25 cellular contexts compared by ENCODE assay signal in genomic region chr13:48678316-48678715, GRCh38. TPM values are rescaled to one million over a fixed set of nuclear protein-coding genes. Genes with fewer than 3 reads are reported as not detected.
"Had no signal": no experiment of that assay in that cellular context is flagged by ENCODE, and none has a peak within 500 bp of the region (broad histone marks: within the 10 kb centered on the region; RNA-seq: fewer than 3 reads in every experiment).

No MANE protein-coding gene starts in this region.

- H3K4me3 Mint-ChIP-seq: activated CD4-positive, alpha-beta memory T cell treated with anti-CD3 and anti-CD28 coated beads, Interleukin-2, amount 10 ng/mL, durations not matched to agents 7 days and 5 days; activated naive CD8-positive, alpha-beta T cell; central memory CD8-positive, alpha-beta T cell; effector memory CD8-positive, alpha-beta T cell; stimulated activated naive B cell treated with anti-CD40 and anti-IgM and Interleukin-4, amounts not matched to agents 10 μg/mL and 1 μg/mL and 100 μg/mL, for 72 hours; T-helper 1 cell treated with Interleukin-12 subunit alpha and Interleukin-12 subunit beta and Interleukin-4 antibody, amounts not matched to agents 30 μg/mL and 1 μg/mL, for 36 hours had no signal

- H3K36me3 ChIP-seq: adrenal gland, breast epithelium, esophagus muscularis mucosa, gastrocnemius medialis, lower lobe of right lung, uterus had no signal

- DNase-seq: activated CD4-positive, alpha-beta memory T cell treated with anti-CD3 and anti-CD28 coated beads, Interleukin-2, amount 10 ng/mL, durations not matched to agents 7 days and 5 days; activated CD4-positive, alpha-beta T cell treated with anti-CD3 and anti-CD28 coated beads for 48 hours; activated T-cell treated with anti-CD3 and anti-CD28 coated beads for 4 hours; dorsolateral prefrontal cortex; effector memory CD8-positive, alpha-beta T cell; gastrocnemius medialis; head of caudate nucleus; hypothalamus; lower lobe of right lung; naive thymus-derived CD4-positive, alpha-beta T cell; retina; stimulated activated CD4-positive, alpha-beta T cell treated with anti-CD3 and anti-CD28 coated beads, Interleukin-2, amount 100 ng/mL, for 48 hours; stimulated activated CD8-positive, alpha-beta memory T cell treated with anti-CD3 and anti-CD28 coated beads, Interleukin-4, amount 100 ng/mL, for 48 hours; stimulated activated naive B cell treated with anti-CD40 and anti-IgM and Interleukin-4, amounts not matched to agents 10 μg/mL and 1 μg/mL and 100 μg/mL, for 72 hours; testis; trophoblast cell; uterus had no signal

- H3K4me1 ChIP-seq: breast epithelium, esophagus muscularis mucosa, gastrocnemius medialis, testis, uterus had no signal

- H3K27me3 Mint-ChIP-seq: activated CD4-positive, alpha-beta memory T cell treated with anti-CD3 and anti-CD28 coated beads, Interleukin-2, amount 10 ng/mL, durations not matched to agents 7 days and 5 days; activated naive CD8-positive, alpha-beta T cell; central memory CD8-positive, alpha-beta T cell; effector memory CD8-positive, alpha-beta T cell; naive thymus-derived CD4-positive, alpha-beta T cell had no signal

- H3K27me3 ChIP-seq: adrenal gland, breast epithelium, dorsolateral prefrontal cortex, esophagus muscularis mucosa, gastrocnemius medialis, testis, uterus had no signal

- H3K27ac Mint-ChIP-seq: activated CD4-positive, alpha-beta memory T cell treated with anti-CD3 and anti-CD28 coated beads, Interleukin-2, amount 10 ng/mL, durations not matched to agents 7 days and 5 days; activated naive CD8-positive, alpha-beta T cell; progenitor cell of endocrine pancreas; stimulated activated naive B cell treated with anti-CD40 and anti-IgM and Interleukin-4, amounts not matched to agents 10 μg/mL and 1 μg/mL and 100 μg/mL, for 72 hours; T-helper 1 cell treated with Interleukin-12 subunit alpha and Interleukin-12 subunit beta and Interleukin-4 antibody, amounts not matched to agents 30 μg/mL and 1 μg/mL, for 36 hours had no signal

- H3K9me3 ChIP-seq: adrenal gland, esophagus muscularis mucosa, gastrocnemius medialis, lower lobe of right lung, testis, uterus had no signal

- H3K9me3 Mint-ChIP-seq: central memory CD8-positive, alpha-beta T cell; effector memory CD8-positive, alpha-beta T cell had no signal

- ATAC-seq: effector memory CD8-positive, alpha-beta T cell; gastrocnemius medialis had no signal

- H3K27ac ChIP-seq: adrenal gland, breast epithelium, dorsolateral prefrontal cortex, esophagus muscularis mucosa, gastrocnemius medialis, lower lobe of right lung, testis, uterus had no signal

- H3K4me3 ChIP-seq: adrenal gland, breast epithelium, dorsolateral prefrontal cortex, esophagus muscularis mucosa, gastrocnemius medialis, lower lobe of right lung, testis, uterus had no signal

RNA-seq across cellular contexts. Expression of gene CYSLTR2, which starts 24.6 kb away (rescaled TPM):
- total RNA-seq: osteocyte had no signal
